Comparison of ENCODE assay signal across 8 cellular contexts in genomic region chr1:78649628-78650027, GRCh38. TPM values are rescaled to one million over a fixed set of nuclear protein-coding genes. Genes with fewer than 3 reads are reported as not detected.
DNase-seq lines count a peak whose midpoint lies in the region; ATAC-seq and TF ChIP-seq lines count a peak whose summit lies in the region.

A gene with protein sequence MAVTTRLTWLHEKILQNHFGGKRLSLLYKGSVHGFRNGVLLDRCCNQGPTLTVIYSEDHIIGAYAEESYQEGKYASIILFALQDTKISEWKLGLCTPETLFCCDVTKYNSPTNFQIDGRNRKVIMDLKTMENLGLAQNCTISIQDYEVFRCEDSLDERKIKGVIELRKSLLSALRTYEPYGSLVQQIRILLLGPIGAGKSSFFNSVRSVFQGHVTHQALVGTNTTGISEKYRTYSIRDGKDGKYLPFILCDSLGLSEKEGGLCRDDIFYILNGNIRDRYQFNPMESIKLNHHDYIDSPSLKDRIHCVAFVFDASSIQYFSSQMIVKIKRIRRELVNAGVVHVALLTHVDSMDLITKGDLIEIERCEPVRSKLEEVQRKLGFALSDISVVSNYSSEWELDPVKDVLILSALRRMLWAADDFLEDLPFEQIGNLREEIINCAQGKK (plus strand): TSS chr1:78649831. CDS start chr1:78650196, 365 bp downstream.

- TF ChIP-seq CTCF in LNCaP clone FGC (IDR thresholded peaks at IDR 0.05; ENCODE audit: control insufficient read depth, extremely low read depth, insufficient read depth) (no peak), mucosa of descending colon (IDR thresholded peaks at IDR 0.05) (no peak)

- ATAC-seq in GM21619 (IDR thresholded peaks at IDR 0.05; ENCODE audit: unreplicated experiment) (peak; percentile 82), mucosa of descending colon (peak; percentile 94)

- H3K4me3 ChIP-seq in LNCaP clone FGC (ENCODE audit: low read depth, low read length) (peak within 1 kb of the TSS; percentile 24; the same call in 1 of the 2 replicates), mucosa of descending colon (no peak within 1 kb of the TSS)

- no peaks in the 10 kb centered on the region for H3K36me3 ChIP-seq in mucosa of descending colon (ENCODE audit: low read depth)

- no peaks in the 10 kb centered on the region for H3K4me1 ChIP-seq in mucosa of descending colon (ENCODE audit: low read depth)

- no peaks in the 10 kb centered on the region for H3K9me3 ChIP-seq in mucosa of descending colon

- DNase-seq in Daoy (ENCODE audit: low read depth) (peak; percentile 95), LNCaP clone FGC (ENCODE audit: low read depth) (peak; percentile 57), dermis microvascular lymphatic vessel endothelial cell (ENCODE audit: low read depth in 2 of 2) (peak; percentile 44 to 89), mucosa of descending colon (peak; percentile 62 to 95 (median 68)), DMS79 treated with DMSO at 0.1 percent for 48 hours (lab: John Stamatoyannopoulos, UW) (no peak)
- DNase-seq in activated CD4-positive, alpha-beta T cell treated with anti-CD3 and anti-CD28 coated beads, Interleukin-2, amount 50 U/mL, for 1 hour, result peak; percentile 75
- peak; percentile 21 for DNase-seq in stimulated activated CD8-positive, alpha-beta memory T cell treated with anti-CD3 and anti-CD28 coated beads, Interleukin-7, amount 100 ng/mL, for 24 hours (ENCODE audit: low read depth)

- intact Hi-C loops in mucosa of descending colon (cut with DNase I, micrococcal nuclease), result no loop called here

RNA-seq across cellular contexts. Expression of the gene that starts here (rescaled TPM):
- 141 and 171 TPM in 2 replicates for total RNA-seq in Daoy (2014; rRNA removed; shearing (Covaris generic))
- 14.0 and 17.4 TPM in 2 replicates for total RNA-seq in dermis microvascular lymphatic vessel endothelial cell
- 10 to 100 TPM in 1 of 3 donors, 1 to 10 TPM in 2; 4.3 to 15.6 (median 8.1) TPM for total RNA-seq in mucosa of descending colon
